Comparison of ENCODE assay signal across 1 cellular context in the genomic region with DNA sequence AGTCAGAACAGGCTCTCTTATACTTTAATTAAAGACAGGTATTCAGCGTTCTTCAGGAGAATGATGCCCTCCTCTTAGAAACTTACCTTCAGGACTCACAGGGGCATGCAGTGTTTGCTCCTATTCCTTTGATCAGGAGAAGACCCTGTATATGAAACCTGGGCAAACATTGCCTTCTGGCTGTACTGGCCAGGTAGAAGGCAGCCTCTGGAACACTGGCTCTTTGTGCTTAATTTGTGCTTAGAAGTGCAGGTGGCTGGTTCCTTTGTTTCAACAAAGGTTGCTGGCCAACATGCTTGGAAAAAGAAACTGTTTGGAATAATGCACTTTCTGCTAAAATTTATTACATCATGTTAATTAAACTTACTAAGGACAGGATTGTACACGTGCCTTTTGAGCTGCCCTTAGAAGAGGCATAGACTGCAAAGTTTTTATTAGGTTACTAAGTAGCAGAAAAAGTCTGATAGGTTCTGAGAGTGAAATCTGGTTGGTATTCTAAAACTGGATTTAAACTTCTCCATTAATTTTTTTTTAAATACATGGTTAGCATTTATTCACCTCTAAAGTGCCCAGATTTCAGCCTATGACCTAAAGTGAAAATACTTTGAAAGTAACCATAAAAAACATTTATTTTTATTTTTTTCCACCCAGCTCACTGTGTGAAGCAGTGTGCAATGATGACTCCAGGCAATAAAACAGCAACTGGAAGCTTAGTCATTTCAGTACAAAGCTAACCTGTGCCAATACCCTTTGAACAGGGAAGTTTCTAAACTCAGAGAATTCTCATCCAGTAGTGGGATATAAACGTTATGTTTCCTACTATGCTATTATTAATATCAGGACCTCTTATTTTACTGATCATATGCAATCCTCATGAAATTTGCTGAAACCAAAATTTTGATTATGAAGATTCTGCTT.
TF ChIP-seq lines count a peak whose summit lies in the region.

No MANE protein-coding gene starts in this region.

TF ChIP-seq in SK-N-SH, 30 proteins besides CTCF, POLR2A, EP300 and RAD21 (continued from another document):
- TF ChIP-seq SMC3 (IDR thresholded peaks at IDR 0.05; ENCODE audit: low read depth, low read length) (no peak), ELF1 (IDR thresholded peaks at IDR 0.05) (no peak), TEAD4 (IDR thresholded peaks at IDR 0.05; ENCODE audit: borderline replicate concordance, insufficient read depth) (no peak)
- TF ChIP-seq, protein P1, sequence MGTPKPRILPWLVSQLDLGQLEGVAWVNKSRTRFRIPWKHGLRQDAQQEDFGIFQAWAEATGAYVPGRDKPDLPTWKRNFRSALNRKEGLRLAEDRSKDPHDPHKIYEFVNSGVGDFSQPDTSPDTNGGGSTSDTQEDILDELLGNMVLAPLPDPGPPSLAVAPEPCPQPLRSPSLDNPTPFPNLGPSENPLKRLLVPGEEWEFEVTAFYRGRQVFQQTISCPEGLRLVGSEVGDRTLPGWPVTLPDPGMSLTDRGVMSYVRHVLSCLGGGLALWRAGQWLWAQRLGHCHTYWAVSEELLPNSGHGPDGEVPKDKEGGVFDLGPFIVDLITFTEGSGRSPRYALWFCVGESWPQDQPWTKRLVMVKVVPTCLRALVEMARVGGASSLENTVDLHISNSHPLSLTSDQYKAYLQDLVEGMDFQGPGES (IDR thresholded peaks at IDR 0.05; ENCODE audit: low read depth, low read length), result no peak
